13 cellular contexts compared by ENCODE assay signal in genomic region chr6:110491644-110492317, GRCh38. TPM values are rescaled to one million over a fixed set of nuclear protein-coding genes. Genes with fewer than 3 reads are reported as not detected.
DNase-seq lines count a peak whose midpoint lies in the region; ATAC-seq, FAIRE-seq and TF ChIP-seq lines count a peak whose summit lies in the region.
"Had no signal": no experiment of that assay in that cellular context is flagged by ENCODE, and none has a peak within 500 bp of the region (broad histone marks: within the 10 kb centered on the region; RNA-seq: fewer than 3 reads in every experiment).

No MANE protein-coding gene starts in this region.

- H3K79me2 ChIP-seq in GM12878 (ENCODE audit: control insufficient read depth, insufficient read depth, low read length): no peaks in the 10 kb centered on the region

- DNase-seq in COLO829 (ENCODE audit: low spot score) (peak; percentile 22), MV-4-11 (lab: John Stamatoyannopoulos, UW) (peak; percentile 22), GM12878 (ENCODE audit: low read depth, low spot score) (no peak), mesothelial cell of epicardium (ENCODE audit: low spot score in 2 of 2, unreplicated experiment in 2 of 2) (no peak), T-helper 1 cell (no peak), esophagus muscularis mucosa (ENCODE audit: extremely low spot score) (no peak), right atrium auricular region (ENCODE audit: low spot score) (no peak)
- no peak for DNase-seq in CD8-positive, alpha-beta T cell
- DNase-seq: CD4-positive, CD25-positive, alpha-beta regulatory T cell; KG1; kidney had no signal

- TF ChIP-seq POLR2A in GM12878 (IDR thresholded peaks at IDR 0.05; ENCODE audit: low read depth, low read length): no peak
- no peak for TF ChIP-seq POLR2A in esophagus muscularis mucosa (IDR thresholded peaks at IDR 0.05; ENCODE audit: low read depth)

- TF ChIP-seq CTCF in GM12878 (IDR thresholded peaks at IDR 0.05 in 2 of 3, conservative IDR thresholded peaks at IDR 0.05 in 1 of 3; ENCODE audit: control insufficient read depth in 2 of 3, extremely low read depth in 1 of 3, insufficient read depth in 1 of 3, low read depth in 3 of 3, low read length in 3 of 3) (no peak), mesothelial cell of epicardium (IDR thresholded peaks at IDR 0.05; ENCODE audit: unreplicated experiment) (no peak), esophagus muscularis mucosa (IDR thresholded peaks at IDR 0.05) (no peak), right atrium auricular region (IDR thresholded peaks at IDR 0.05) (no peak)
- TF ChIP-seq CTCF in CD8-positive, alpha-beta T cell (IDR thresholded peaks at IDR 0.05): no peak

- peak; percentile 92 for ATAC-seq in GM12878
- no peak for ATAC-seq in CD8-positive, alpha-beta T cell
- ATAC-seq: stimulated activated memory B cell treated with anti-CD40 and anti-IgM and Interleukin-4, amounts not matched to agents 10 μg/mL and 1 μg/mL and 100 μg/mL, for 72 hours had no signal

- H3K36me3 ChIP-seq in GM12878 (ENCODE audit: control insufficient read depth in 2 of 2, insufficient read depth in 2 of 2, low read length in 1 of 2): no peaks in the 10 kb centered on the region
- no peaks in the 10 kb centered on the region for H3K36me3 ChIP-seq in CD8-positive, alpha-beta T cell (ENCODE audit: insufficient read depth, low read length)
- H3K36me3 ChIP-seq in esophagus muscularis mucosa: no peaks in the 10 kb centered on the region
- H3K36me3 ChIP-seq in right atrium auricular region: no peaks in the 10 kb centered on the region

- TF ChIP-seq RAD21 in GM12878 (IDR thresholded peaks at IDR 0.05; ENCODE audit: insufficient read depth, low read depth, low read length): no peak

- peak; percentile 66 for FAIRE-seq in GM12878 (lab: Jason Lieb, UNC)
- FAIRE-seq: kidney had no signal

- 42% methylated on average over 7 of the region's 7 CpGs for WGBS in GM12878 (ENCODE audit: insufficient coverage, insufficient replicate concordance, low lambda C conversion rate, missing lambda C conversion rate)
- 54% methylated on average over 7 of the region's 7 CpGs for WGBS in esophagus muscularis mucosa

- in situ Hi-C loops in GM12878 (cut with MboI): no loop called here

- RAD21 ChIA-PET in GM12878 (lab: Charles Lee; ENCODE audit: unreplicated experiment): interaction anchor here (0.6 to 1.0 kb wide), 3 partner anchors 11 to 334 kb away, joined by 3 to 4 read pairs (median 3); no protein-coding TSS in a partner anchor

- CTCF ChIA-PET in GM12878 (lab: Yijun Ruan, JAX): interaction anchor here (0.6 kb wide), 1 partner anchor 37 kb away, joined by 3 read pairs; no protein-coding TSS in a partner anchor
- CTCF ChIA-PET in CD8-positive, alpha-beta T cell (lab: Charles Lee): no interaction called here

- H3K4me2 ChIP-seq in GM12878 (ENCODE audit: control insufficient read depth, insufficient read depth): no peak overlapping the region

- BruUV-seq in GM12878 (replicated peaks; lab: Mats Ljungman, UMichigan): no TSS peak

- H3K9me3 ChIP-seq in GM12878 (replicated peaks; ENCODE audit: control insufficient read depth, insufficient read depth, low read length) (no peaks in the 10 kb centered on the region), esophagus muscularis mucosa (no peaks in the 10 kb centered on the region), right atrium auricular region (no peaks in the 10 kb centered on the region)
- no peaks in the 10 kb centered on the region for H3K9me3 ChIP-seq in CD8-positive, alpha-beta T cell (ENCODE audit: low read length)

- TF ChIP-seq EP300 in GM12878 (IDR thresholded peaks at IDR 0.05; ENCODE audit: borderline replicate concordance in 1 of 2, control insufficient read depth in 1 of 2, low read depth in 2 of 2, low read length in 2 of 2): no peak
- no peak for TF ChIP-seq EP300 in esophagus muscularis mucosa (IDR thresholded peaks at IDR 0.05)

- H3K27me3 Mint-ChIP-seq in mesothelial cell of epicardium (ENCODE audit: low read depth): no peaks in the 10 kb centered on the region
- peaks cover 19% of the 10 kb centered on the region for H3K27me3 Mint-ChIP-seq in CD8-positive, alpha-beta T cell (ENCODE audit: low read depth)

- intact Hi-C loops in GM12878 (cut with micrococcal nuclease; ENCODE audit: unreplicated experiment) (no loop called here), esophagus muscularis mucosa (cut with DNase I) (no loop called here)
- intact Hi-C loops in CD8-positive, alpha-beta T cell (cut with DNase I, micrococcal nuclease): no loop called here

- H3K27me3 ChIP-seq in GM12878 (replicated peaks in 1 of 2; ENCODE audit: control insufficient read depth in 2 of 2, insufficient read depth in 2 of 2, low read length in 1 of 2) (peaks cover 0 to 4% of the 10 kb centered on the region in 2 experiments; a peak in 2 of 4 replicates), esophagus muscularis mucosa (no peaks in the 10 kb centered on the region), right atrium auricular region (no peaks in the 10 kb centered on the region)
- no peaks in the 10 kb centered on the region for H3K27me3 ChIP-seq in CD8-positive, alpha-beta T cell (ENCODE audit: insufficient read depth, low read length)

- H3K27ac ChIP-seq in GM12878 (ENCODE audit: control insufficient read depth, insufficient read depth) (no peak overlapping the region), esophagus muscularis mucosa (replicated peaks in 1 of 4) (no peak overlapping the region), right atrium auricular region (no peak overlapping the region)
- H3K27ac ChIP-seq in CD8-positive, alpha-beta T cell (ENCODE audit: low read depth, low read length): no peak overlapping the region

- SMC1A ChIA-PET in GM12878 (lab: Charles Lee; ENCODE audit: uncharacterized antibody, unreplicated experiment): interaction anchor here (0.7 to 1.0 kb wide), 2 partner anchors 8 to 45 kb away, joined by 3 read pairs; no protein-coding TSS in a partner anchor

- H3K4me1 ChIP-seq in GM12878 (ENCODE audit: control insufficient read depth, insufficient read depth, low read length) (no peaks in the 10 kb centered on the region; the same call in 1 of the 2 replicates), esophagus muscularis mucosa (no peaks in the 10 kb centered on the region), right atrium auricular region (no peaks in the 10 kb centered on the region)
- H3K4me1 ChIP-seq in CD8-positive, alpha-beta T cell (ENCODE audit: insufficient read depth, low read length): no peaks in the 10 kb centered on the region

- no peaks in the 10 kb centered on the region for H4K20me1 ChIP-seq in GM12878 (ENCODE audit: control insufficient read depth, insufficient read depth)

- H3K4me3 ChIP-seq in GM12878 (no peak overlapping the region), esophagus muscularis mucosa (no peak overlapping the region), right atrium auricular region (no peak overlapping the region)
- no peak overlapping the region for H3K4me3 ChIP-seq in CD8-positive, alpha-beta T cell (ENCODE audit: low read depth, low read length)

- no peaks in the 10 kb centered on the region for H3K36me3 Mint-ChIP-seq in mesothelial cell of epicardium
- no peaks in the 10 kb centered on the region for H3K36me3 Mint-ChIP-seq in CD8-positive, alpha-beta T cell
- H3K36me3 Mint-ChIP-seq: CD4-positive, CD25-positive, alpha-beta regulatory T cell; stimulated activated memory B cell treated with anti-CD40 and anti-IgM and Interleukin-4, amounts not matched to agents 10 μg/mL and 1 μg/mL and 100 μg/mL, for 72 hours had no signal

- no peak overlapping the region for H2AFZ ChIP-seq in GM12878 (ENCODE audit: control insufficient read depth, low read depth, low read length)

- H3K27ac Mint-ChIP-seq in mesothelial cell of epicardium: peak overlapping the region; percentile 93
- H3K27ac Mint-ChIP-seq in CD8-positive, alpha-beta T cell: no peak overlapping the region
- H3K27ac Mint-ChIP-seq: stimulated activated memory B cell treated with anti-CD40 and anti-IgM and Interleukin-4, amounts not matched to agents 10 μg/mL and 1 μg/mL and 100 μg/mL, for 72 hours had no signal

- H3K4me1 Mint-ChIP-seq in mesothelial cell of epicardium: peaks cover 32% of the 10 kb centered on the region
- H3K4me1 Mint-ChIP-seq in CD8-positive, alpha-beta T cell (ENCODE audit: low read depth): no peaks in the 10 kb centered on the region
- H3K4me1 Mint-ChIP-seq: stimulated activated memory B cell treated with anti-CD40 and anti-IgM and Interleukin-4, amounts not matched to agents 10 μg/mL and 1 μg/mL and 100 μg/mL, for 72 hours had no signal

- H3K9ac ChIP-seq in GM12878 (ENCODE audit: control insufficient read depth, insufficient read depth, low read length): no peak overlapping the region

- POLR2A ChIA-PET in GM12878 (lab: Charles Lee): no interaction called here
- POLR2A ChIA-PET in CD8-positive, alpha-beta T cell (lab: Charles Lee): no interaction called here

- H3K9me3 Mint-ChIP-seq in mesothelial cell of epicardium: no peaks in the 10 kb centered on the region
- no peaks in the 10 kb centered on the region for H3K9me3 Mint-ChIP-seq in CD8-positive, alpha-beta T cell
- H3K9me3 Mint-ChIP-seq: stimulated activated memory B cell treated with anti-CD40 and anti-IgM and Interleukin-4, amounts not matched to agents 10 μg/mL and 1 μg/mL and 100 μg/mL, for 72 hours had no signal

- H3K4me3 Mint-ChIP-seq in mesothelial cell of epicardium: peak overlapping the region; percentile 1
- no peak overlapping the region for H3K4me3 Mint-ChIP-seq in CD8-positive, alpha-beta T cell
- H3K4me3 Mint-ChIP-seq: CD4-positive, CD25-positive, alpha-beta regulatory T cell; stimulated activated memory B cell treated with anti-CD40 and anti-IgM and Interleukin-4, amounts not matched to agents 10 μg/mL and 1 μg/mL and 100 μg/mL, for 72 hours had no signal

TF ChIP-seq in GM12878, 131 proteins besides CTCF, POLR2A, EP300 and RAD21 (continues in another document):
- TF ChIP-seq DPF2 (IDR thresholded peaks at IDR 0.05): peak; percentile 45; the same call in 1 of the 2 replicates

RNA-seq across cellular contexts. Expression of gene SLC22A16, which starts 15.4 kb away (rescaled TPM):
- not detected in 2 replicates for total RNA-seq in GM12878 (2013; cell fraction: nucleolus; rRNA removed)
- total RNA-seq in GM12878 (2014; rRNA removed) (not detected in 2 replicates), GM12878 (2014; rRNA removed; fragmentation: Illumina TruSeq; extraction: Trizol) (not detected in 2 replicates), GM12878 (2021) (not detected in 2 replicates), mesothelial cell of epicardium (not detected in 3 replicates), esophagus muscularis mucosa (under 1 TPM in 1 of 4 donors, not detected in 3; 0.50 TPM), right atrium auricular region (not detected)
- not detected for polyA plus RNA-seq in GM12878 (2011; ENCODE audit: low read depth)
- polyA plus RNA-seq in GM12878 (2011; rRNA removed) (not detected in 2 replicates), GM12878 (2014; fragmentation: Illumina TruSeq; extraction: Trizol) (not detected in 2 replicates), GM12878 (2014; fragmentation: Nextera tagmentation; extraction: Ambion mirVana) (not detected), GM12878 (2014; rRNA removed) (not detected in 2 replicates), GM12878 (2016; fragmentation: Nextera tagmentation; extraction: Ambion mirVana) (not detected)
- not detected in 2 replicates for polyA plus RNA-seq in GM12878 (2011; cell fraction: cytosol; rRNA removed)
- not detected in 2 replicates for polyA plus RNA-seq in GM12878 (2011; cell fraction: nucleus; rRNA removed)
- polyA plus RNA-seq in GM12878 (2012): not detected in 2 replicates
- polyA minus RNA-seq in GM12878 (2011; rRNA and poly(A)+ RNA removed): not detected in 2 replicates
- polyA minus RNA-seq in GM12878 (2011; cell fraction: cytosol; rRNA and poly(A)+ RNA removed): not detected in 2 replicates
- not detected in 2 replicates for polyA minus RNA-seq in GM12878 (2011; cell fraction: nucleus; rRNA and poly(A)+ RNA removed)
- total RNA-seq in CD8-positive, alpha-beta T cell: not detected
- total RNA-seq: dermis microvascular lymphatic vessel endothelial cell had no signal
- polyA plus RNA-seq: CD4-positive, CD25-positive, alpha-beta regulatory T cell had no signal

Comparison
In these comparisons a context has a peak if more than half of its experiments do, and no peak if none do; other contexts are left out.
1. DNase-seq: peak in COLO829 (single experiment) and MV-4-11 (single experiment); none in GM12878 (single experiment), mesothelial cell of epicardium (0 of 2), CD8-positive, alpha-beta T cell (0 of 7), T-helper 1 cell (0 of 5), esophagus muscularis mucosa (single experiment) and right atrium auricular region (single experiment).